ENCODE assay signal across 40 cellular contexts in genomic region chr6:147925826-147926225, GRCh38.
"Had no signal": no experiment of that assay in that cellular context is flagged by ENCODE, and none has a peak within 500 bp of the region (broad histone marks: within the 10 kb centered on the region; RNA-seq: fewer than 3 reads in every experiment).

No MANE protein-coding gene starts in this region.

- FAIRE-seq: astrocyte, bronchial epithelial cell had no signal

- H3K27me3 ChIP-seq: adrenal gland, ascending aorta, body of pancreas, brain microvascular endothelial cell, breast epithelium, cardiac muscle cell had no signal

- H3K36me3 Mint-ChIP-seq: activated naive CD4-positive, alpha-beta T cell treated with anti-CD3 and anti-CD28 coated beads, Interleukin-2, amount 10 ng/mL, durations not matched to agents 7 days and 5 days; activated naive CD4-positive, alpha-beta T cell treated with anti-CD3 and anti-CD28 coated beads, Interleukin-2, amount 50 U/mL, for 24 hours; activated naive CD8-positive, alpha-beta T cell; activated naive CD8-positive, alpha-beta T cell treated with anti-CD3 and anti-CD28 coated beads for 36 hours; activated naive CD8-positive, alpha-beta T cell treated with anti-CD3 and anti-CD28 coated beads, Interleukin-2, amount 10 ng/mL, durations not matched to agents 7 days and 5 days had no signal

- DNase-seq: activated effector memory CD4-positive, alpha-beta T cell treated with anti-CD3 and anti-CD28 coated beads, Interleukin-2, amount 50 U/mL, for 16 hours; activated effector memory CD4-positive, alpha-beta T cell treated with Interleukin-2 at 50 U/mL for 16 hours; activated gamma-delta T cell; activated gamma-delta T cell treated with Interleukin-2 at 50 U/mL for 16 hours; activated naive CD4-positive, alpha-beta T cell; activated naive CD4-positive, alpha-beta T cell treated with anti-CD3 and anti-CD28 coated beads for 36 hours; activated naive CD4-positive, alpha-beta T cell treated with anti-CD3 and anti-CD28 coated beads, Interleukin-2, amount 10 ng/mL, durations not matched to agents 7 days and 5 days; activated naive CD4-positive, alpha-beta T cell treated with anti-CD3 and anti-CD28 coated beads, Interleukin-2, amount 50 U/mL, for 16 hours; activated naive CD4-positive, alpha-beta T cell treated with Interleukin-2 at 50 U/mL for 16 hours; activated naive CD8-positive, alpha-beta T cell treated with anti-CD3 and anti-CD28 coated beads for 36 hours; activated naive CD8-positive, alpha-beta T cell treated with anti-CD3 and anti-CD28 coated beads, Interleukin-2, amount 10 ng/mL, durations not matched to agents 7 days and 5 days; activated naive CD8-positive, alpha-beta T cell treated with anti-CD3 and anti-CD28 coated beads, Interleukin-2, amount 50 U/mL, for 24 hours; activated T-cell treated with anti-CD3 and anti-CD28 coated beads, Interleukin-2, amount 50 U/mL, for 1 hour; activated T-cell treated with anti-CD3 and anti-CD28 coated beads, Interleukin-2, amount 50 U/mL, for 24 hours; activated T-cell treated with anti-CD3 and anti-CD28 coated beads, Interleukin-2, amount 50 U/mL, for 4 hours; activated T-cell treated with anti-CD3 and anti-CD28 coated beads, Interleukin-2, amount 50 U/mL, for 48 hours; activated T-cell treated with anti-CD3 and anti-CD28 coated beads, Interleukin-2, amount 50 U/mL, for 72 hours; adrenal gland; amniotic stem cell; amygdala; anterior cingulate cortex; aorta; body of pancreas; brain microvascular endothelial cell; caudate nucleus; central memory CD4-positive, alpha-beta T cell; cerebellar nuclear complex had no signal

- H3K4me3 Mint-ChIP-seq: activated naive CD4-positive, alpha-beta T cell treated with anti-CD3 and anti-CD28 coated beads for 36 hours; activated naive CD4-positive, alpha-beta T cell treated with anti-CD3 and anti-CD28 coated beads, Interleukin-2, amount 10 ng/mL, durations not matched to agents 7 days and 5 days; activated naive CD4-positive, alpha-beta T cell treated with anti-CD3 and anti-CD28 coated beads, Interleukin-2, amount 50 U/mL, for 24 hours; activated naive CD8-positive, alpha-beta T cell; activated naive CD8-positive, alpha-beta T cell treated with anti-CD3 and anti-CD28 coated beads for 36 hours; activated naive CD8-positive, alpha-beta T cell treated with anti-CD3 and anti-CD28 coated beads, Interleukin-2, amount 10 ng/mL, durations not matched to agents 7 days and 5 days; activated naive CD8-positive, alpha-beta T cell treated with anti-CD3 and anti-CD28 coated beads, Interleukin-2, amount 50 U/mL, for 24 hours; activated T-cell treated with anti-CD3 and anti-CD28 coated beads, Interleukin-2, amount 50 U/mL, for 24 hours; activated T-cell treated with anti-CD3 and anti-CD28 coated beads, Interleukin-2, amount 50 U/mL, for 4 hours; activated T-cell treated with anti-CD3 and anti-CD28 coated beads, Interleukin-2, amount 50 U/mL, for 72 hours; activated T-helper 1 cell treated with anti-CD3 and anti-CD28 coated beads, Interleukin-12 subunit alpha, Interleukin-12 subunit beta, Interleukin-2, Interleukin-4 antibody, amounts not matched to agents 30 ng/mL and 10 ng/mL and 1 ng/mL, durations not matched to agents 14 hours and 24 hours and 36 hours; activated T-helper 17 cell treated with anti-CD3 and anti-CD28 coated beads, Interleukin-2, amount 50 U/mL, for 72 hours; brain; central memory CD8-positive, alpha-beta T cell had no signal

- H3K4me3 ChIP-seq: adrenal gland, ascending aorta, body of pancreas, breast epithelium, cardiac muscle cell had no signal

- H3K4me1 Mint-ChIP-seq: activated naive CD4-positive, alpha-beta T cell treated with anti-CD3 and anti-CD28 coated beads, Interleukin-2, amount 10 ng/mL, durations not matched to agents 7 days and 5 days; activated naive CD4-positive, alpha-beta T cell treated with anti-CD3 and anti-CD28 coated beads, Interleukin-2, amount 50 U/mL, for 24 hours; activated naive CD8-positive, alpha-beta T cell treated with anti-CD3 and anti-CD28 coated beads for 36 hours; activated naive CD8-positive, alpha-beta T cell treated with anti-CD3 and anti-CD28 coated beads, Interleukin-2, amount 10 ng/mL, durations not matched to agents 7 days and 5 days; activated naive CD8-positive, alpha-beta T cell treated with anti-CD3 and anti-CD28 coated beads, Interleukin-2, amount 50 U/mL, for 24 hours; activated T-helper 17 cell treated with anti-CD3 and anti-CD28 coated beads, Interleukin-2, amount 50 U/mL, for 72 hours; central memory CD8-positive, alpha-beta T cell had no signal

- ATAC-seq: activated naive CD4-positive, alpha-beta T cell treated with anti-CD3 and anti-CD28 coated beads, Interleukin-2, amount 50 U/mL, for 72 hours; activated naive CD8-positive, alpha-beta T cell treated with anti-CD3 and anti-CD28 coated beads, Interleukin-2, amount 50 U/mL, for 24 hours; activated T-cell treated with anti-CD3 and anti-CD28 coated beads, Interleukin-2, amount 50 U/mL, for 4 hours; activated T-cell treated with anti-CD3 and anti-CD28 coated beads, Interleukin-2, amount 50 U/mL, for 72 hours; activated T-helper 17 cell treated with anti-CD3 and anti-CD28 coated beads, Interleukin-2, amount 50 U/mL, for 72 hours; body of pancreas had no signal

- H3K4me1 ChIP-seq: adrenal gland, ascending aorta, body of pancreas, breast epithelium had no signal

- H3K27me3 Mint-ChIP-seq: activated naive CD4-positive, alpha-beta T cell treated with anti-CD3 and anti-CD28 coated beads, Interleukin-2, amount 10 ng/mL, durations not matched to agents 7 days and 5 days; activated naive CD4-positive, alpha-beta T cell treated with anti-CD3 and anti-CD28 coated beads, Interleukin-2, amount 50 U/mL, for 24 hours; activated naive CD8-positive, alpha-beta T cell treated with anti-CD3 and anti-CD28 coated beads for 36 hours; activated naive CD8-positive, alpha-beta T cell treated with anti-CD3 and anti-CD28 coated beads, Interleukin-2, amount 10 ng/mL, durations not matched to agents 7 days and 5 days; activated naive CD8-positive, alpha-beta T cell treated with anti-CD3 and anti-CD28 coated beads, Interleukin-2, amount 50 U/mL, for 24 hours; activated T-cell treated with anti-CD3 and anti-CD28 coated beads, Interleukin-2, amount 50 U/mL, for 24 hours; central memory CD8-positive, alpha-beta T cell had no signal

- H3K27ac ChIP-seq: adrenal gland, ascending aorta, body of pancreas, brain microvascular endothelial cell, breast epithelium, cardiac muscle cell had no signal

- H3K9me3 ChIP-seq: adrenal gland, body of pancreas had no signal

- H3K36me3 ChIP-seq: adrenal gland, ascending aorta, brain microvascular endothelial cell, breast epithelium, cardiac muscle cell had no signal

- H3K27ac Mint-ChIP-seq: activated naive CD4-positive, alpha-beta T cell treated with anti-CD3 and anti-CD28 coated beads for 36 hours; activated naive CD4-positive, alpha-beta T cell treated with anti-CD3 and anti-CD28 coated beads, Interleukin-2, amount 10 ng/mL, durations not matched to agents 7 days and 5 days; activated naive CD4-positive, alpha-beta T cell treated with anti-CD3 and anti-CD28 coated beads, Interleukin-2, amount 50 U/mL, for 24 hours; activated naive CD4-positive, alpha-beta T cell treated with anti-CD3 and anti-CD28 coated beads, Interleukin-2, amount 50 U/mL, for 72 hours; activated naive CD8-positive, alpha-beta T cell; activated naive CD8-positive, alpha-beta T cell treated with anti-CD3 and anti-CD28 coated beads for 36 hours; activated naive CD8-positive, alpha-beta T cell treated with anti-CD3 and anti-CD28 coated beads, Interleukin-2, amount 10 ng/mL, durations not matched to agents 7 days and 5 days; activated naive CD8-positive, alpha-beta T cell treated with anti-CD3 and anti-CD28 coated beads, Interleukin-2, amount 50 U/mL, for 24 hours; activated T-cell treated with anti-CD3 and anti-CD28 coated beads, Interleukin-2, amount 50 U/mL, for 24 hours; activated T-cell treated with anti-CD3 and anti-CD28 coated beads, Interleukin-2, amount 50 U/mL, for 72 hours; activated T-helper 1 cell treated with anti-CD3 and anti-CD28 coated beads, Interleukin-12 subunit alpha, Interleukin-12 subunit beta, Interleukin-2, Interleukin-4 antibody, amounts not matched to agents 30 ng/mL and 10 ng/mL and 1 ng/mL, durations not matched to agents 14 hours and 24 hours and 36 hours; activated T-helper 17 cell treated with anti-CD3 and anti-CD28 coated beads, Interleukin-2, amount 50 U/mL, for 72 hours; activated T-helper 2 cell treated with anti-CD3 and anti-CD28 coated beads, Interferon-gamma antibody, Interleukin-2, Interleukin-4, amounts not matched to agents 10 μg/mL and 5 μg/mL and 100 μg/mL, durations not matched to agents 14 hours and 24 hours and 36 hours; brain had no signal
